9 cellular contexts compared by ENCODE assay signal in genomic region chr12:72282721-72283120, GRCh38. TPM values are rescaled to one million over a fixed set of nuclear protein-coding genes. Genes with fewer than 3 reads are reported as not detected.
DNase-seq lines count a peak whose midpoint lies in the region; ATAC-seq and TF ChIP-seq lines count a peak whose summit lies in the region.
"Had no signal": no experiment of that assay in that cellular context is flagged by ENCODE, and none has a peak within 500 bp of the region (broad histone marks: within the 10 kb centered on the region; RNA-seq: fewer than 3 reads in every experiment).

No MANE protein-coding gene starts in this region.

- peaks cover 5% of the 10 kb centered on the region for H3K36me3 Mint-ChIP-seq in type B pancreatic cell

- no peaks in the 10 kb centered on the region for H3K36me3 ChIP-seq in RWPE2 (ENCODE audit: low read depth)

- H3K27me3 Mint-ChIP-seq in type B pancreatic cell = peaks cover 13% of the 10 kb centered on the region

- H3K4me3 ChIP-seq in RWPE2 (ENCODE audit: severe bottlenecking) = no peak overlapping the region

- TF ChIP-seq CTCF in RWPE2 (IDR thresholded peaks at IDR 0.05; ENCODE audit: poor library complexity, severe bottlenecking) (peak; percentile 45), type B pancreatic cell (conservative IDR thresholded peaks at IDR 0.05) (peak; percentile 54)

- no peaks in the 10 kb centered on the region for H3K9me3 ChIP-seq in RWPE2 (ENCODE audit: severe bottlenecking)

- ATAC-seq in RWPE2 (ENCODE audit: low read depth) = peak; percentile 49; the same call in 1 of the 3 replicates
- ATAC-seq in GM19328 (IDR thresholded peaks at IDR 0.05; ENCODE audit: unreplicated experiment) = no peak
- no peak for ATAC-seq in GM21447 (IDR thresholded peaks at IDR 0.05; ENCODE audit: unreplicated experiment)

- peak; percentile 1 to 17 for DNase-seq in SHP77 (lab: John Stamatoyannopoulos, UW)
- no peak for DNase-seq in SHP77 treated with DMSO at 0.1 percent for 48 hours (lab: John Stamatoyannopoulos, UW)
- DNase-seq in RWPE2 (ENCODE audit: low spot score) = no peak
- DNase-seq in glomerular visceral epithelial cell (ENCODE audit: extremely low spot score) = peak; percentile 43
- DNase-seq in type B pancreatic cell (ENCODE audit: extremely low spot score, unreplicated experiment) = no peak
- DNase-seq in cerebellar nuclear complex (lab: John Stamatoyannopoulos, UW) = no peak
- DNase-seq: Karpas-422 had no signal

- H3K27ac Mint-ChIP-seq in type B pancreatic cell = no peak overlapping the region

- H3K27me3 ChIP-seq in RWPE2 (ENCODE audit: insufficient read depth, poor library complexity, severe bottlenecking) = peaks cover 43% of the 10 kb centered on the region

- H3K9me3 Mint-ChIP-seq in type B pancreatic cell = peaks cover 3% of the 10 kb centered on the region

- H3K4me1 ChIP-seq in RWPE2 (ENCODE audit: insufficient read depth, poor library complexity, severe bottlenecking) = no peaks in the 10 kb centered on the region

- no peak overlapping the region for H3K4me3 Mint-ChIP-seq in type B pancreatic cell

- H3K4me1 Mint-ChIP-seq in type B pancreatic cell (ENCODE audit: unreplicated experiment) = no peaks in the 10 kb centered on the region

- H3K27ac ChIP-seq in RWPE2 (ENCODE audit: poor library complexity, severe bottlenecking) = no peak overlapping the region

RNA-seq across cellular contexts. Expression of gene TRHDE, which starts 10.6 kb away (rescaled TPM):
- 1.7 and 3.2 TPM in 2 replicates for total RNA-seq in type B pancreatic cell (ENCODE audit: low replicate concordance)

Comparison
In these comparisons a context has a peak if more than half of its experiments do, and no peak if none do; other contexts are left out.
1. DNase-seq: peak in SHP77 (2 of 2) and glomerular visceral epithelial cell (single experiment); none in SHP77 treated with DMSO at 0.1 percent for 48 hours (single experiment), RWPE2 (single experiment), type B pancreatic cell (single experiment) and cerebellar nuclear complex (0 of 2).